In genomic region chr17:27351741-27352140, GRCh38 we compare ENCODE assay signal across 16 cellular contexts. TPM values are rescaled to one million over a fixed set of nuclear protein-coding genes. Genes with fewer than 3 reads are reported as not detected.
DNase-seq lines count a peak whose midpoint lies in the region; ATAC-seq, FAIRE-seq and TF ChIP-seq lines count a peak whose summit lies in the region.
"Had no signal": no experiment of that assay in that cellular context is flagged by ENCODE, and none has a peak within 500 bp of the region (broad histone marks: within the 10 kb centered on the region; RNA-seq: fewer than 3 reads in every experiment).

No MANE protein-coding gene starts in this region.

- FAIRE-seq in HTR-8/SVneo (lab: Jason Lieb, UNC), result no peak
- FAIRE-seq: RCC 7860 had no signal

- no peak overlapping the region for H3K14ac ChIP-seq in IMR-90 (replicated peaks; ENCODE audit: low read depth, low read length)

- dilution Hi-C loops in IMR-90 (cut with HindIII; ENCODE audit: low sequenced_read_pairs, unreplicated experiment), result no loop called here

- no peak overlapping the region for H2BK120ac ChIP-seq in IMR-90 (ENCODE audit: low read depth, low read length)

- H4K8ac ChIP-seq in IMR-90 (ENCODE audit: low read depth in 2 of 2, low read length in 2 of 2), result no peak overlapping the region

- H3K56ac ChIP-seq in IMR-90 (ENCODE audit: extremely low read depth, insufficient read depth, low read length), result no peak overlapping the region

- peak overlapping the region; percentile 7; the same call in 1 of the 2 replicates for H2AK5ac ChIP-seq in IMR-90 (ENCODE audit: low read depth, low read length)

- peaks cover 21% of the 10 kb centered on the region for H3K4me1 ChIP-seq in CD4-positive, CD25-positive, alpha-beta regulatory T cell (ENCODE audit: control insufficient read depth, insufficient read depth, low read length, poor library complexity, severe bottlenecking)
- H3K4me1 ChIP-seq in IMR-90 (ENCODE audit: control insufficient read depth, insufficient read depth, low read length), result peaks cover 10% of the 10 kb centered on the region
- peaks cover 38% of the 10 kb centered on the region for H3K4me1 ChIP-seq in lower lobe of right lung

- H3K18ac ChIP-seq in IMR-90 (ENCODE audit: low read depth, low read length), result no peak overlapping the region

- H3K9me1 ChIP-seq in IMR-90 (ENCODE audit: insufficient read depth, low read length), result peaks cover 6% of the 10 kb centered on the region

- H3K27me3 ChIP-seq in CD4-positive, CD25-positive, alpha-beta regulatory T cell (ENCODE audit: control insufficient read depth, insufficient read depth, low read length), result no peaks in the 10 kb centered on the region
- no peaks in the 10 kb centered on the region for H3K27me3 ChIP-seq in IMR-90 (ENCODE audit: control insufficient read depth, insufficient read depth, low read length)
- H3K27me3 ChIP-seq in lower lobe of right lung (ENCODE audit: low read depth), result no peaks in the 10 kb centered on the region

- ATAC-seq in CD4-positive, CD25-positive, alpha-beta regulatory T cell (ENCODE audit: low read depth in 2 of 2), result no peak
- ATAC-seq in IMR-90 (ENCODE audit: low read depth), result no peak
- no peak for ATAC-seq in lower lobe of right lung
- ATAC-seq: mucosa of descending colon had no signal

- no peak overlapping the region for H4K5ac ChIP-seq in IMR-90 (ENCODE audit: low read depth, low read length)

- H3K27me3 Mint-ChIP-seq in CD4-positive, CD25-positive, alpha-beta regulatory T cell, result peaks cover 5% of the 10 kb centered on the region
- H3K27me3 Mint-ChIP-seq in nephron progenitor cell (ENCODE audit: low read depth, poor library complexity), result peaks cover 9% of the 10 kb centered on the region

- in situ Hi-C loops in IMR-90 (cut with MboI; ENCODE audit: low sequenced_read_pairs), result loop anchor here (5.0 kb wide), 1 partner anchor 246 kb away; no protein-coding TSS in a partner anchor

- no peak overlapping the region for H2AK9ac ChIP-seq in IMR-90 (replicated peaks; ENCODE audit: low read depth, low read length, poor library complexity)

- TF ChIP-seq CTCF in IMR-90 (conservative IDR thresholded peaks at IDR 0.05; ENCODE audit: low read depth, low read length) (no peak), choroid plexus epithelial cell (conservative IDR thresholded peaks at IDR 0.05; ENCODE audit: low read depth, low read length) (no peak), nephron progenitor cell (IDR thresholded peaks at IDR 0.05) (no peak), lower lobe of right lung (IDR thresholded peaks at IDR 0.05) (no peak)

- DNase-seq in CD4-positive, CD25-positive, alpha-beta regulatory T cell, result no peak
- DNase-seq in IMR-90 (peak; percentile 56), choroid plexus epithelial cell (ENCODE audit: low read depth) (peak; percentile 88), nephron progenitor cell (no peak), HTR-8/SVneo (ENCODE audit: insufficient read length, low spot score) (no peak), anterior cingulate cortex (lab: John Stamatoyannopoulos, UW) (no peak), lower lobe of right lung (no peak)
- DNase-seq in activated CD4-positive, alpha-beta T cell treated with anti-CD3 and anti-CD28 coated beads for 4 hours, result no peak
- DNase-seq: activated CD4-positive, alpha-beta T cell treated with anti-CD3 and anti-CD28 coated beads for 48 hours; activated gamma-delta T cell; cerebellar nuclear complex; mucosa of descending colon; NCI-H1417 treated with DMSO at 0.1 percent for 48 hours; stimulated activated naive CD4-positive, alpha-beta T cell treated with Interleukin-2 at 50 U/mL for 16 hours had no signal

- H3K23ac ChIP-seq in IMR-90 (ENCODE audit: low read depth, low read length), result no peak overlapping the region

- H3K36me3 Mint-ChIP-seq in CD4-positive, CD25-positive, alpha-beta regulatory T cell, result no peaks in the 10 kb centered on the region
- peaks cover 21% of the 10 kb centered on the region for H3K36me3 Mint-ChIP-seq in nephron progenitor cell (ENCODE audit: low read depth)

- 100% methylated on average over 1 of the region's 2 CpGs; no CpG with 5 or more reads in 1 of the 2 experiments for WGBS in IMR-90 (ENCODE audit: extremely low coverage in 2 of 2, insufficient read length in 1 of 2), 2 experiments

- H2BK20ac ChIP-seq in IMR-90 (ENCODE audit: low read depth, low read length), result no peak overlapping the region; the same call in 1 of the 2 replicates

- TF ChIP-seq POLR2A in IMR-90 (IDR thresholded peaks at IDR 0.05; ENCODE audit: low read depth, low read length), result no peak

- no peaks in the 10 kb centered on the region for H3K36me3 ChIP-seq in CD4-positive, CD25-positive, alpha-beta regulatory T cell (ENCODE audit: control insufficient read depth, insufficient read depth, low read length)
- no peaks in the 10 kb centered on the region for H3K36me3 ChIP-seq in IMR-90 (ENCODE audit: control insufficient read depth, insufficient read depth, low read length)
- no peaks in the 10 kb centered on the region for H3K36me3 ChIP-seq in lower lobe of right lung

- no peak overlapping the region for H3K4ac ChIP-seq in IMR-90 (ENCODE audit: low read depth, low read length)

- CTCF ChIA-PET in IMR-90 (lab: Yijun Ruan, JAX), result interaction anchor here (1.4 kb wide), 1 partner anchor 248 kb away, joined by 4 read pairs; no protein-coding TSS in a partner anchor

- peaks cover 5 to 26% (median 9%) of the 10 kb centered on the region in 4 donors for H3K4me1 Mint-ChIP-seq in CD4-positive, CD25-positive, alpha-beta regulatory T cell
- peaks cover 16% of the 10 kb centered on the region for H3K4me1 Mint-ChIP-seq in nephron progenitor cell

- no peak overlapping the region for H2AFZ ChIP-seq in IMR-90 (replicated peaks; ENCODE audit: low read length, poor library complexity)

- peak overlapping the region in 2 of 4 donors; percentile 45 to 86 for H3K4me3 Mint-ChIP-seq in CD4-positive, CD25-positive, alpha-beta regulatory T cell
- H3K4me3 Mint-ChIP-seq in nephron progenitor cell, result peak overlapping the region; percentile 82

- peaks cover 7 to 19% of the 10 kb centered on the region in 2 experiments; a peak in 3 of 4 replicates for H3K79me1 ChIP-seq in IMR-90 (ENCODE audit: low read depth in 1 of 2, low read length in 2 of 2)

- H4K91ac ChIP-seq in IMR-90 (ENCODE audit: insufficient read depth, low read depth, low read length), result no peak overlapping the region

- H3K4me2 ChIP-seq in IMR-90 (ENCODE audit: low read depth, low read length), result no peak overlapping the region

- H3K9ac ChIP-seq in IMR-90 (ENCODE audit: low read depth, low read length), result no peak overlapping the region

- no peak overlapping the region for H3K4me3 ChIP-seq in CD4-positive, CD25-positive, alpha-beta regulatory T cell (ENCODE audit: low read depth, low read length)
- H3K4me3 ChIP-seq in IMR-90 (ENCODE audit: insufficient read depth, low read depth, low read length) (no peak overlapping the region), choroid plexus epithelial cell (ENCODE audit: low read depth, low read length) (no peak overlapping the region), lower lobe of right lung (no peak overlapping the region)
- H3K4me3 ChIP-seq: mucosa of descending colon had no signal

- H3K9me3 Mint-ChIP-seq in CD4-positive, CD25-positive, alpha-beta regulatory T cell, result no peaks in the 10 kb centered on the region
- H3K9me3 Mint-ChIP-seq in nephron progenitor cell, result peaks cover 18% of the 10 kb centered on the region

- no peak overlapping the region for H2BK5ac ChIP-seq in IMR-90 (ENCODE audit: low read depth, low read length, poor library complexity, severe bottlenecking)

- H2BK15ac ChIP-seq in IMR-90 (ENCODE audit: low read depth, low read length), result peak overlapping the region; percentile 52; the same call in 1 of the 3 replicates

- TF ChIP-seq RAD21 in IMR-90 (IDR thresholded peaks at IDR 0.05; ENCODE audit: low read length), result no peak

- no peak overlapping the region for H3K27ac ChIP-seq in CD4-positive, CD25-positive, alpha-beta regulatory T cell (ENCODE audit: insufficient read depth, low read length, poor library complexity, severe bottlenecking)
- H3K27ac ChIP-seq in IMR-90 (ENCODE audit: insufficient read depth, low read length) (no peak overlapping the region), lower lobe of right lung (no peak overlapping the region)
- H3K27ac ChIP-seq: C4-2B had no signal

- no peaks in the 10 kb centered on the region for H3K9me3 ChIP-seq in CD4-positive, CD25-positive, alpha-beta regulatory T cell (ENCODE audit: control insufficient read depth in 2 of 2, low read length in 2 of 2)
- H3K9me3 ChIP-seq in IMR-90 (ENCODE audit: control insufficient read depth, insufficient read depth, low read length) (no peaks in the 10 kb centered on the region), lower lobe of right lung (no peaks in the 10 kb centered on the region)
- H3K9me3 ChIP-seq: mucosa of descending colon had no signal

- H4K20me1 ChIP-seq in IMR-90 (ENCODE audit: insufficient read depth, low read length), result no peaks in the 10 kb centered on the region

- POLR2A ChIA-PET in IMR-90 (lab: Charles Lee; ENCODE audit: unreplicated experiment), result no interaction called here

- BruUV-seq in IMR-90 (replicated peaks; lab: Mats Ljungman, UMichigan), result no TSS peak

- peak overlapping the region; percentile 16 to 81 (median 27) for H3K27ac Mint-ChIP-seq in CD4-positive, CD25-positive, alpha-beta regulatory T cell
- H3K27ac Mint-ChIP-seq in nephron progenitor cell, result no peak overlapping the region

- intact Hi-C loops in IMR-90 (cut with micrococcal nuclease) (loop anchor here (2.0 to 5.0 kb wide), 5 partner anchors 81 to 301 kb away; partner anchors contain the start of gene KSR1), lower lobe of right lung (cut with DNase I) (loop anchor here (10.0 kb wide), 1 partner anchor 253 kb away; no protein-coding TSS in a partner anchor)

TF ChIP-seq in IMR-90, 13 proteins besides CTCF, POLR2A, EP300 and RAD21 (continues in another document):
- TF ChIP-seq MAZ (IDR thresholded peaks at IDR 0.05; ENCODE audit: borderline replicate concordance, low read depth, low read length), result no peak
- no peak for TF ChIP-seq RCOR1 (IDR thresholded peaks at IDR 0.05; ENCODE audit: insufficient replicate concordance, low read length)
- TF ChIP-seq CHD1 (IDR thresholded peaks at IDR 0.05; ENCODE audit: low read depth, low read length), result no peak
- TF ChIP-seq, protein P1, sequence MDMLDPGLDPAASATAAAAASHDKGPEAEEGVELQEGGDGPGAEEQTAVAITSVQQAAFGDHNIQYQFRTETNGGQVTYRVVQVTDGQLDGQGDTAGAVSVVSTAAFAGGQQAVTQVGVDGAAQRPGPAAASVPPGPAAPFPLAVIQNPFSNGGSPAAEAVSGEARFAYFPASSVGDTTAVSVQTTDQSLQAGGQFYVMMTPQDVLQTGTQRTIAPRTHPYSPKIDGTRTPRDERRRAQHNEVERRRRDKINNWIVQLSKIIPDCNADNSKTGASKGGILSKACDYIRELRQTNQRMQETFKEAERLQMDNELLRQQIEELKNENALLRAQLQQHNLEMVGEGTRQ (IDR thresholded peaks at IDR 0.05; ENCODE audit: low read depth, low read length), result no peak

RNA-seq across cellular contexts. Expression of gene WSB1, which starts 57.8 kb away (rescaled TPM):
- 181 TPM for total RNA-seq in CD4-positive, CD25-positive, alpha-beta regulatory T cell
- 100 to 1,000 TPM; 176 to 280 (median 191) TPM for polyA plus RNA-seq in CD4-positive, CD25-positive, alpha-beta regulatory T cell
- total RNA-seq in IMR-90 (2012; rRNA removed) (112 and 140 TPM in 2 replicates), lower lobe of right lung (282 TPM)
- polyA plus RNA-seq in IMR-90 (2012; rRNA removed), result 266 and 289 TPM in 2 replicates
- polyA plus RNA-seq in IMR-90 (2012; cell fraction: cytosol; rRNA removed), result 58.9 and 85.8 TPM in 2 replicates
- polyA plus RNA-seq in IMR-90 (2012; cell fraction: nucleus; rRNA removed; ENCODE audit: low replicate concordance), result 1,097 and 1,897 TPM in 2 replicates

Comparison
In these comparisons a context has a peak if more than half of its experiments do, and no peak if none do; other contexts are left out.
1. DNase-seq: peak in IMR-90 (single experiment) and choroid plexus epithelial cell (single experiment); none in CD4-positive, CD25-positive, alpha-beta regulatory T cell (0 of 3), nephron progenitor cell (single experiment), HTR-8/SVneo (single experiment), anterior cingulate cortex (0 of 58), lower lobe of right lung (single experiment) and activated CD4-positive, alpha-beta T cell treated with anti-CD3 and anti-CD28 coated beads for 4 hours (0 of 2).